8 cellular contexts compared by ENCODE assay signal in genomic region chr4:115234405-115235093, GRCh38.
DNase-seq lines count a peak whose midpoint lies in the region; ATAC-seq and TF ChIP-seq lines count a peak whose summit lies in the region.

No MANE protein-coding gene starts in this region.

- no peaks in the 10 kb centered on the region for H3K9me3 ChIP-seq in T-helper 17 cell (ENCODE audit: control insufficient read depth, low read length, poor library complexity, severe bottlenecking)

- DNase-seq in NCI-H69 (lab: John Stamatoyannopoulos, UW) (peak; percentile 58), epithelial cell of proximal tubule (ENCODE audit: low read depth) (no peak), AG08395 (ENCODE audit: low spot score) (no peak), T-helper 17 cell (no peak)
- no peak for DNase-seq in activated T-helper 1 cell treated with anti-CD3 and anti-CD28 coated beads, Interleukin-12 subunit alpha, Interleukin-12 subunit beta, Interleukin-2, Interleukin-4 antibody, amounts not matched to agents 30 ng/mL and 10 ng/mL and 1 ng/mL, durations not matched to agents 14 hours and 24 hours and 36 hours (ENCODE audit: low spot score)

- H3K9me3 Mint-ChIP-seq in activated T-helper 1 cell treated with anti-CD3 and anti-CD28 coated beads, Interleukin-12 subunit alpha, Interleukin-12 subunit beta, Interleukin-2, Interleukin-4 antibody, amounts not matched to agents 30 ng/mL and 10 ng/mL and 1 ng/mL, durations not matched to agents 14 hours and 24 hours and 36 hours: no peaks in the 10 kb centered on the region

- H3K27ac Mint-ChIP-seq in activated T-helper 1 cell treated with anti-CD3 and anti-CD28 coated beads, Interleukin-12 subunit alpha, Interleukin-12 subunit beta, Interleukin-2, Interleukin-4 antibody, amounts not matched to agents 30 ng/mL and 10 ng/mL and 1 ng/mL, durations not matched to agents 14 hours and 24 hours and 36 hours: no peak overlapping the region
- no peak overlapping the region for H3K27ac Mint-ChIP-seq in T-helper 17 cell

- ATAC-seq in GM18498 (IDR thresholded peaks at IDR 0.05; ENCODE audit: unreplicated experiment) (peak; percentile 58), HG02852 (IDR thresholded peaks at IDR 0.05; ENCODE audit: unreplicated experiment) (peak; percentile 68), HG03045 (IDR thresholded peaks at IDR 0.05; ENCODE audit: unreplicated experiment) (no peak), T-helper 17 cell (no peak)

- no peaks in the 10 kb centered on the region for H3K36me3 Mint-ChIP-seq in activated T-helper 1 cell treated with anti-CD3 and anti-CD28 coated beads, Interleukin-12 subunit alpha, Interleukin-12 subunit beta, Interleukin-2, Interleukin-4 antibody, amounts not matched to agents 30 ng/mL and 10 ng/mL and 1 ng/mL, durations not matched to agents 14 hours and 24 hours and 36 hours (ENCODE audit: low read depth)
- no peaks in the 10 kb centered on the region for H3K36me3 Mint-ChIP-seq in T-helper 17 cell (ENCODE audit: low read depth)

- intact Hi-C loops in activated T-helper 1 cell treated with anti-CD3 and anti-CD28 coated beads, Interleukin-12 subunit alpha, Interleukin-12 subunit beta, Interleukin-2, Interleukin-4 antibody, amounts not matched to agents 30 ng/mL and 10 ng/mL and 1 ng/mL, durations not matched to agents 14 hours and 24 hours and 36 hours (cut with micrococcal nuclease): loop anchor here (5.0 kb wide), 1 partner anchor 303 kb away; no protein-coding TSS in a partner anchor

- H3K4me3 Mint-ChIP-seq in activated T-helper 1 cell treated with anti-CD3 and anti-CD28 coated beads, Interleukin-12 subunit alpha, Interleukin-12 subunit beta, Interleukin-2, Interleukin-4 antibody, amounts not matched to agents 30 ng/mL and 10 ng/mL and 1 ng/mL, durations not matched to agents 14 hours and 24 hours and 36 hours: no peak overlapping the region
- H3K4me3 Mint-ChIP-seq in T-helper 17 cell: no peak overlapping the region

- peak; percentile 43 for TF ChIP-seq CTCF in epithelial cell of proximal tubule (conservative IDR thresholded peaks at IDR 0.05; ENCODE audit: low read depth, low read length)

- H3K4me1 Mint-ChIP-seq in activated T-helper 1 cell treated with anti-CD3 and anti-CD28 coated beads, Interleukin-12 subunit alpha, Interleukin-12 subunit beta, Interleukin-2, Interleukin-4 antibody, amounts not matched to agents 30 ng/mL and 10 ng/mL and 1 ng/mL, durations not matched to agents 14 hours and 24 hours and 36 hours (ENCODE audit: low read depth): no peaks in the 10 kb centered on the region
- peaks cover 9% of the 10 kb centered on the region for H3K4me1 Mint-ChIP-seq in T-helper 17 cell

- no peak overlapping the region for H3K4me3 ChIP-seq in epithelial cell of proximal tubule (ENCODE audit: low read depth, low read length)

- no peaks in the 10 kb centered on the region for H3K27me3 Mint-ChIP-seq in activated T-helper 1 cell treated with anti-CD3 and anti-CD28 coated beads, Interleukin-12 subunit alpha, Interleukin-12 subunit beta, Interleukin-2, Interleukin-4 antibody, amounts not matched to agents 30 ng/mL and 10 ng/mL and 1 ng/mL, durations not matched to agents 14 hours and 24 hours and 36 hours (ENCODE audit: insufficient read depth)
- H3K27me3 Mint-ChIP-seq in T-helper 17 cell: no peaks in the 10 kb centered on the region

Comparison
In these comparisons a context has a peak if more than half of its experiments do, and no peak if none do; other contexts are left out.
1. ATAC-seq: peak in GM18498 (single experiment) and HG02852 (single experiment); none in HG03045 (single experiment) and T-helper 17 cell (single experiment).